In the genomic region with DNA sequence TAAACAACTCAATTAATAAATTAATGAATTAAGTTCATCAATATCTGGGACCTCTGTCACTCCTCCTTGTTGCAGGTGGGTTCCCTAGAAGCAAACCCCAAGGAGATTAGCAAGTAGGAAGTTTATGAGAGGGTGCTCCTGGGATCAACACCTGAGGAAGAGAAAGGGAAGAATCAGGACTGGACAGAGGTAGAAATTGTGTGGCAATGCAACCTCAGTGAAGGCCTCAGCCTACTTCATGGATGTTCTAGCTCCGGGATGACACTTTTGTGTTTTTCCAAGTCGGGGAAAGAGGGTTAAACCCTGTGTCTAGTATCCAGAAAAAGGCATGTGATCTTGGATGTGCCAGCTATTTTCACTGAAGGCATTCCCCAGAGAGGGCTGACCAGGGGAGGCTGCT, we compare ENCODE assay signal across 23 cellular contexts. TPM values are rescaled to one million over a fixed set of nuclear protein-coding genes. Genes with fewer than 3 reads are reported as not detected.
"Had no signal": no experiment of that assay in that cellular context is flagged by ENCODE, and none has a peak within 500 bp of the region (broad histone marks: within the 10 kb centered on the region; RNA-seq: fewer than 3 reads in every experiment).

No MANE protein-coding gene starts in this region.

- H3K9me3 Mint-ChIP-seq: activated CD8-positive, alpha-beta T cell treated with anti-CD3 and anti-CD28 coated beads for 36 hours; activated naive CD4-positive, alpha-beta T cell treated with anti-CD3 and anti-CD28 coated beads, Interleukin-2, amount 10 ng/mL, durations not matched to agents 7 days and 5 days; activated naive CD8-positive, alpha-beta T cell treated with anti-CD3 and anti-CD28 coated beads for 36 hours; activated T-helper 2 cell treated with anti-CD3 and anti-CD28 coated beads, Interferon-gamma antibody, Interleukin-2, Interleukin-4, amounts not matched to agents 10 μg/mL and 5 μg/mL and 100 μg/mL, durations not matched to agents 14 hours and 24 hours and 36 hours; T-helper 1 cell treated with Interleukin-12 subunit alpha and Interleukin-12 subunit beta and Interleukin-4 antibody, amounts not matched to agents 30 μg/mL and 1 μg/mL, for 36 hours had no signal

- H3K27ac ChIP-seq: brain microvascular endothelial cell, RWPE1, SJCRH30 had no signal

- H3K4me3 Mint-ChIP-seq: activated CD8-positive, alpha-beta T cell treated with anti-CD3 and anti-CD28 coated beads for 36 hours; activated naive CD4-positive, alpha-beta T cell treated with anti-CD3 and anti-CD28 coated beads, Interleukin-2, amount 10 ng/mL, durations not matched to agents 7 days and 5 days; activated naive CD8-positive, alpha-beta T cell treated with anti-CD3 and anti-CD28 coated beads for 36 hours; activated T-cell treated with anti-CD3 and anti-CD28 coated beads, Interleukin-2, amount 50 U/mL, for 72 hours; T-helper 1 cell treated with Interleukin-12 subunit alpha and Interleukin-12 subunit beta and Interleukin-4 antibody, amounts not matched to agents 30 μg/mL and 1 μg/mL, for 36 hours had no signal

- H3K4me3 ChIP-seq: Peyer's patch, SJCRH30 had no signal

- DNase-seq: activated CD4-positive, alpha-beta T cell treated with anti-CD3 and anti-CD28 coated beads for 4 hours; activated CD8-positive, alpha-beta memory T cell treated with anti-CD3 and anti-CD28 coated beads, Interleukin-2, amount 50 U/mL, for 4 hours; activated CD8-positive, alpha-beta T cell treated with anti-CD3 and anti-CD28 coated beads for 36 hours; activated gamma-delta T cell treated with Interleukin-2 at 50 U/mL for 16 hours; activated naive CD4-positive, alpha-beta T cell treated with anti-CD3 and anti-CD28 coated beads, Interleukin-2, amount 10 ng/mL, durations not matched to agents 7 days and 5 days; activated naive CD8-positive, alpha-beta T cell treated with anti-CD3 and anti-CD28 coated beads for 36 hours; activated T-cell treated with anti-CD3 and anti-CD28 coated beads, Interleukin-2, amount 50 U/mL, for 72 hours; brain microvascular endothelial cell; Kasumi-1; KBM-7; NCI-H1105 treated with DMSO at 0.1 percent for 48 hours; NCI-H1436 treated with DMSO at 0.1 percent for 48 hours; NCI-H187; NCI-H2081; NCI-H510A treated with DMSO at 0.1 percent for 48 hours; NCI-H69; Peyer's patch; Right ventricle myocardium superior; SJCRH30 had no signal

- H3K9me3 ChIP-seq: Peyer's patch, SJCRH30 had no signal

- H3K4me1 Mint-ChIP-seq: activated naive CD4-positive, alpha-beta T cell treated with anti-CD3 and anti-CD28 coated beads, Interleukin-2, amount 10 ng/mL, durations not matched to agents 7 days and 5 days; activated naive CD8-positive, alpha-beta T cell treated with anti-CD3 and anti-CD28 coated beads for 36 hours had no signal

- H3K27me3 ChIP-seq: brain microvascular endothelial cell, Peyer's patch, SJCRH30 had no signal

- H3K36me3 Mint-ChIP-seq: activated naive CD4-positive, alpha-beta T cell treated with anti-CD3 and anti-CD28 coated beads, Interleukin-2, amount 10 ng/mL, durations not matched to agents 7 days and 5 days; activated naive CD8-positive, alpha-beta T cell treated with anti-CD3 and anti-CD28 coated beads for 36 hours had no signal

- H3K27ac Mint-ChIP-seq: activated CD8-positive, alpha-beta T cell treated with anti-CD3 and anti-CD28 coated beads for 36 hours; activated naive CD4-positive, alpha-beta T cell treated with anti-CD3 and anti-CD28 coated beads, Interleukin-2, amount 10 ng/mL, durations not matched to agents 7 days and 5 days; activated naive CD8-positive, alpha-beta T cell treated with anti-CD3 and anti-CD28 coated beads for 36 hours; activated T-cell treated with anti-CD3 and anti-CD28 coated beads, Interleukin-2, amount 50 U/mL, for 72 hours; activated T-helper 2 cell treated with anti-CD3 and anti-CD28 coated beads, Interferon-gamma antibody, Interleukin-2, Interleukin-4, amounts not matched to agents 10 μg/mL and 5 μg/mL and 100 μg/mL, durations not matched to agents 14 hours and 24 hours and 36 hours; T-helper 1 cell treated with Interleukin-12 subunit alpha and Interleukin-12 subunit beta and Interleukin-4 antibody, amounts not matched to agents 30 μg/mL and 1 μg/mL, for 36 hours had no signal

- H3K36me3 ChIP-seq: brain microvascular endothelial cell, Peyer's patch, SJCRH30 had no signal

- ATAC-seq: activated CD4-positive, CD25-positive, alpha-beta regulatory T cell treated with anti-CD3 and anti-CD28 coated beads, Interleukin-2, amount 50 U/mL, for 24 hours; activated CD8-positive, alpha-beta T cell treated with anti-CD3 and anti-CD28 coated beads for 36 hours; activated T-cell treated with anti-CD3 and anti-CD28 coated beads, Interleukin-2, amount 50 U/mL, for 72 hours had no signal

- H3K4me1 ChIP-seq: SJCRH30 had no signal

RNA-seq across cellular contexts. Expression of a gene that starts 23.2 kb away (rescaled TPM):
- total RNA-seq: activated CD8-positive, alpha-beta T cell treated with anti-CD3 and anti-CD28 coated beads for 36 hours; activated naive CD8-positive, alpha-beta T cell treated with anti-CD3 and anti-CD28 coated beads for 36 hours; activated T-cell treated with anti-CD3 and anti-CD28 coated beads, Interleukin-2, amount 50 U/mL, for 72 hours; activated T-helper 2 cell treated with anti-CD3 and anti-CD28 coated beads, Interferon-gamma antibody, Interleukin-2, Interleukin-4, amounts not matched to agents 10 μg/mL and 5 μg/mL and 100 μg/mL, durations not matched to agents 14 hours and 24 hours and 36 hours had no signal
